In the genomic region with DNA sequence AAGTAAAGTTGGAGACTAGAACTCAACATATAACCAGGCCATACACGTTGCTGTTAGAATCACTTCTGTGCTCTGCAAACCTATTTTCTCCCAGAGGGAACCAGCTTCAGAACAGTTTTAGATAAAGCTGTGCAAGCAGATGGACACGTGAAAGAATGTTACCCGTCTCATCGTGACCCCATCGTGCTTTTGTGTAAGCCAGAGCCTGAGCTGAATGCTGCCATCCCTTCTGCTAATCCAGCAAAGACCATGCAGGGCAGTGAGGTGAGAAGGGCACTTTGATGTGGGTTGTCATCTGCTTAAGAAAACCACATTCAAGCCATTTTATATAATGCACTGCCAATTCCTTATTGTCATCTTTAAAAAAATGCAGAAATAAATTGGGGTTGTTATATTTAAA, we compare ENCODE assay signal across 6 cellular contexts. TPM values are rescaled to one million over a fixed set of nuclear protein-coding genes. Genes with fewer than 3 reads are reported as not detected.
"Had no signal": no experiment of that assay in that cellular context is flagged by ENCODE, and none has a peak within 500 bp of the region (broad histone marks: within the 10 kb centered on the region; RNA-seq: fewer than 3 reads in every experiment).

No MANE protein-coding gene starts in this region.

RNA-seq across cellular contexts. Expression of a gene that starts 40.3 kb away (rescaled TPM):
- total RNA-seq: LHCN-M2, OCI-LY7, PC-3, SJSA1, T-cell had no signal
- polyA plus RNA-seq: IgD-negative memory B cell had no signal
